In genomic region chr16:30351001-30351441, GRCh38 we compare ENCODE assay signal across 1 cellular context.
TF ChIP-seq lines count a peak whose summit lies in the region.

No MANE protein-coding gene starts in this region.

TF ChIP-seq in HepG2, 621 proteins besides CTCF, POLR2A, EP300 and RAD21:
- TF ChIP-seq XBP1 (CRISPR knock-in tag; IDR thresholded peaks at IDR 0.05) = no peak
- no peak for TF ChIP-seq CCAR2 (optimal IDR thresholded peaks at IDR 0.05; ENCODE audit: low read depth, low read length)
- TF ChIP-seq AGO1 (IDR thresholded peaks at IDR 0.05; ENCODE audit: low read depth, low read length, poor library complexity, severe bottlenecking) = peak; percentile 34
- no peak for TF ChIP-seq REL (CRISPR knock-in tag; conservative IDR thresholded peaks at IDR 0.05)
- TF ChIP-seq RFX5 (IDR thresholded peaks at IDR 0.05; ENCODE audit: low read depth, low read length) = no peak
- no peak for TF ChIP-seq ZNF484 (CRISPR knock-in tag; IDR thresholded peaks at IDR 0.05; ENCODE audit: borderline replicate concordance, low read depth)
- TF ChIP-seq ZNF121 (CRISPR knock-in tag; IDR thresholded peaks at IDR 0.05) = no peak
- TF ChIP-seq AGO2 (optimal IDR thresholded peaks at IDR 0.05; ENCODE audit: low read depth, low read length) = peak; percentile 91
- TF ChIP-seq ZNF3 (CRISPR knock-in tag; IDR thresholded peaks at IDR 0.05) = no peak
- no peak for TF ChIP-seq ZHX2 (IDR thresholded peaks at IDR 0.05; ENCODE audit: low read depth)
- no peak for TF ChIP-seq ZHX2 (CRISPR knock-in tag; IDR thresholded peaks at IDR 0.05; ENCODE audit: borderline replicate concordance)
- no peak for TF ChIP-seq NKX3-1 (CRISPR knock-in tag; IDR thresholded peaks at IDR 0.05)
- TF ChIP-seq ARHGAP35 (CRISPR knock-in tag; IDR thresholded peaks at IDR 0.05; ENCODE audit: borderline replicate concordance) = no peak
- TF ChIP-seq SP2 (CRISPR knock-in tag; IDR thresholded peaks at IDR 0.05) = no peak
- TF ChIP-seq POLR2G (IDR thresholded peaks at IDR 0.05; ENCODE audit: low read depth, low read length) = peak; percentile 23; the same call in 1 of the 2 replicates
- TF ChIP-seq ZNF512B (CRISPR knock-in tag; IDR thresholded peaks at IDR 0.05; ENCODE audit: borderline replicate concordance) = no peak
- no peak for TF ChIP-seq ZHX1 (CRISPR knock-in tag; IDR thresholded peaks at IDR 0.05; ENCODE audit: low read depth)
- no peak for TF ChIP-seq HNRNPK (IDR thresholded peaks at IDR 0.05; ENCODE audit: low read depth, low read length, poor library complexity, severe bottlenecking)
- TF ChIP-seq SCMH1 (CRISPR knock-in tag; IDR thresholded peaks at IDR 0.05; ENCODE audit: borderline replicate concordance) = no peak
- TF ChIP-seq NFIC (IDR thresholded peaks at IDR 0.05; ENCODE audit: low read length) = no peak
- TF ChIP-seq THRA (CRISPR knock-in tag; IDR thresholded peaks at IDR 0.05; ENCODE audit: borderline replicate concordance) = no peak
- TF ChIP-seq RBM22 (optimal IDR thresholded peaks at IDR 0.05; ENCODE audit: low read length) = peak; percentile 64
- TF ChIP-seq RBFOX2 (IDR thresholded peaks at IDR 0.05; ENCODE audit: low read depth, low read length) = 0 out of 2 replicates have a peak, but pooled peaks have one; percentile 11
